Comparison of ENCODE assay signal across 33 cellular contexts in the genomic region with DNA sequence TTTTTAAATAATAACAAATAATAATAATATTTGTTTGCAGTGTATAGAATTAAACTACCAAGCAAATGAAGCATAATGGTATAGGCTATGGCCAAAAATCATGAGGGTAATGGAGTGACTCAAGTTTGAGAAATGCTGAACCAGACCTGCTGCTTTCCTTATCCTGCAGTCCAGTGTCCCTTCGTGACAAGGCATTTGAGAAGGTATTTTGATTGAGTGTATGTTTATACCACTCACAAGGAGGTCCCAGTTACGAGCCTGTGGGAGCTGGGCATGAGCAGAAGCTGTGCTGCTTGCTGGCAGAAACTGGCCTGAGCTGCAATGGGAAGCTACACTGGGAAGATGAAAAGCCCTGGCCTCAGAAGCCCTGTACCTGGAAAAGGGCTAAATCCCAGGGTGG. TPM values are rescaled to one million over a fixed set of nuclear protein-coding genes. Genes with fewer than 3 reads are reported as not detected.
A peak's percentile ranks its signal among the peaks of the same experiment; 100 is the strongest.
DNase-seq lines count a peak whose midpoint lies in the region; ATAC-seq, FAIRE-seq and TF ChIP-seq lines count a peak whose summit lies in the region.
"Had no signal": no experiment of that assay in that cellular context is flagged by ENCODE, and none has a peak within 500 bp of the region (broad histone marks: within the 10 kb centered on the region; RNA-seq: fewer than 3 reads in every experiment).

No MANE protein-coding gene starts in this region.

- no peak overlapping the region for H3K4me3 Mint-ChIP-seq in astrocyte (ENCODE audit: unreplicated experiment)
- H3K4me3 Mint-ChIP-seq: activated T-cell treated with anti-CD3 and anti-CD28 coated beads, Interleukin-2, amount 50 U/mL, for 24 hours; B cell; T-helper 17 cell had no signal

- H2BK120ac ChIP-seq in IMR-90 (ENCODE audit: low read depth, low read length) (no peak overlapping the region), mesenchymal stem cell (ENCODE audit: low read depth, low read length) (no peak overlapping the region)

- H3K27ac Mint-ChIP-seq in astrocyte (ENCODE audit: unreplicated experiment), result no peak overlapping the region
- H3K27ac Mint-ChIP-seq: activated T-cell treated with anti-CD3 and anti-CD28 coated beads, Interleukin-2, amount 50 U/mL, for 24 hours; B cell; T-helper 17 cell had no signal

- no peak for FAIRE-seq in astrocyte (lab: Jason Lieb, UNC)
- FAIRE-seq in frontal cortex (lab: Jason Lieb, UNC), result no peak
- FAIRE-seq: A204.1, HTR-8/SVneo had no signal

- no TSS peak for BruUV-seq in IMR-90 (replicated peaks; lab: Mats Ljungman, UMichigan)

- H3K27me3 Mint-ChIP-seq in astrocyte (ENCODE audit: low read depth, unreplicated experiment), result peaks cover 11% of the 10 kb centered on the region
- H3K27me3 Mint-ChIP-seq: activated T-cell treated with anti-CD3 and anti-CD28 coated beads, Interleukin-2, amount 50 U/mL, for 24 hours; T-helper 17 cell had no signal

- peak; percentile 39; the same call in 1 of the 2 replicates for ATAC-seq in IMR-90 (ENCODE audit: low read depth)
- no peak for ATAC-seq in GM21360 (IDR thresholded peaks at IDR 0.05; ENCODE audit: unreplicated experiment)
- no peak for ATAC-seq in heart right ventricle
- ATAC-seq: esophagus mucosa; foreskin keratinocyte; stimulated activated naive CD8-positive, alpha-beta T cell treated with anti-CD3 and anti-CD28 coated beads, Interleukin-15, Interleukin-2, amounts not matched to agents 100 U/mL and 50 U/mL, for 24 hours; T-helper 17 cell had no signal

- intact Hi-C loops in IMR-90 (cut with micrococcal nuclease), result no loop called here
- intact Hi-C loops in heart right ventricle (cut with DNase I), result no loop called here

- in situ Hi-C loops in IMR-90 (cut with MboI; ENCODE audit: low sequenced_read_pairs), result no loop called here

- CTCF ChIA-PET in IMR-90 (lab: Yijun Ruan, JAX), result no interaction called here

- H3K36me3 Mint-ChIP-seq in astrocyte (ENCODE audit: low read depth, unreplicated experiment), result no peaks in the 10 kb centered on the region

- H4K91ac ChIP-seq in IMR-90 (ENCODE audit: insufficient read depth, low read depth, low read length), result no peak overlapping the region
- H4K91ac ChIP-seq in mesenchymal stem cell (ENCODE audit: low read length), result no peak overlapping the region

- no peak overlapping the region for H3K56ac ChIP-seq in IMR-90 (ENCODE audit: extremely low read depth, insufficient read depth, low read length)

- no peak overlapping the region for H4K5ac ChIP-seq in IMR-90 (ENCODE audit: low read depth, low read length)

- no peaks in the 10 kb centered on the region for H3K9me3 Mint-ChIP-seq in astrocyte (ENCODE audit: unreplicated experiment)
- H3K9me3 Mint-ChIP-seq: activated T-cell treated with anti-CD3 and anti-CD28 coated beads, Interleukin-2, amount 50 U/mL, for 24 hours had no signal

- H3K23ac ChIP-seq in IMR-90 (ENCODE audit: low read depth, low read length), result no peak overlapping the region
- H3K23ac ChIP-seq in mesenchymal stem cell (ENCODE audit: low read length in 2 of 2), result no peak overlapping the region

- no peaks in the 10 kb centered on the region for H3K79me2 ChIP-seq in astrocyte (ENCODE audit: insufficient read depth, low read length)
- H3K79me2 ChIP-seq: hepatocyte had no signal

- no peak for TF ChIP-seq CTCF in AG09319 (IDR thresholded peaks at IDR 0.05; ENCODE audit: low read depth, low read length)
- no peak for TF ChIP-seq CTCF in IMR-90 (conservative IDR thresholded peaks at IDR 0.05; ENCODE audit: low read depth, low read length)
- TF ChIP-seq CTCF in astrocyte (IDR thresholded peaks at IDR 0.05; ENCODE audit: insufficient read depth, low read depth, low read length), result no peak
- TF ChIP-seq CTCF in heart right ventricle (IDR thresholded peaks at IDR 0.05), result no peak

- H2BK15ac ChIP-seq in IMR-90 (ENCODE audit: low read depth, low read length), result no peak overlapping the region
- H2BK15ac ChIP-seq in mesenchymal stem cell (ENCODE audit: low read depth, poor library complexity, severe bottlenecking), result no peak overlapping the region

- H4K20me1 ChIP-seq in IMR-90 (ENCODE audit: insufficient read depth, low read length) (no peaks in the 10 kb centered on the region), astrocyte (ENCODE audit: insufficient read depth, low read length) (no peaks in the 10 kb centered on the region)

- H3K4ac ChIP-seq in IMR-90 (ENCODE audit: low read depth, low read length), result no peak overlapping the region; the same call in 1 of the 2 replicates
- H3K4ac ChIP-seq in mesenchymal stem cell (ENCODE audit: low read depth in 1 of 2, low read length in 2 of 2), result no peak overlapping the region

- H3K36me3 ChIP-seq in IMR-90 (ENCODE audit: control insufficient read depth, insufficient read depth, low read length) (no peaks in the 10 kb centered on the region), astrocyte (ENCODE audit: insufficient read depth, low read length) (no peaks in the 10 kb centered on the region), mesenchymal stem cell (ENCODE audit: control insufficient read depth in 1 of 2, insufficient read depth in 2 of 2, low read depth in 1 of 2, low read length in 2 of 2) (no peaks in the 10 kb centered on the region), heart right ventricle (no peaks in the 10 kb centered on the region)
- H3K36me3 ChIP-seq: adrenal gland, colonic mucosa, HAP-1, neutrophil, thyroid gland had no signal

- H2AK5ac ChIP-seq in IMR-90 (ENCODE audit: low read depth, low read length), result no peak overlapping the region
- H2AK5ac ChIP-seq in mesenchymal stem cell (ENCODE audit: low read length, severe bottlenecking), result no peak overlapping the region

- TF ChIP-seq RAD21 in IMR-90 (IDR thresholded peaks at IDR 0.05; ENCODE audit: low read length), result no peak

- no peak overlapping the region for H3K27ac ChIP-seq in IMR-90 (ENCODE audit: insufficient read depth, low read length)
- no peak overlapping the region for H3K27ac ChIP-seq in astrocyte (ENCODE audit: low read depth, low read length)
- no peak overlapping the region for H3K27ac ChIP-seq in mesenchymal stem cell (ENCODE audit: low read length, poor library complexity, severe bottlenecking)
- no peak overlapping the region for H3K27ac ChIP-seq in heart right ventricle
- H3K27ac ChIP-seq: adrenal gland, colonic mucosa, foreskin keratinocyte, neutrophil, thyroid gland had no signal

- H2BK5ac ChIP-seq in IMR-90 (ENCODE audit: low read depth, low read length, poor library complexity, severe bottlenecking) (no peak overlapping the region), mesenchymal stem cell (ENCODE audit: low read depth, low read length, poor library complexity, severe bottlenecking) (no peak overlapping the region)

- peak overlapping the region; percentile 13 for H2AFZ ChIP-seq in IMR-90 (replicated peaks; ENCODE audit: low read length, poor library complexity)
- H2AFZ ChIP-seq in astrocyte (ENCODE audit: low read depth, low read length), result no peak overlapping the region
- H2AFZ ChIP-seq in mesenchymal stem cell (ENCODE audit: low read depth, low read length), result no peak overlapping the region
- H2AFZ ChIP-seq: hepatocyte had no signal

- peaks cover 2% of the 10 kb centered on the region; the same call in 1 of the 2 replicates for H3K9me1 ChIP-seq in IMR-90 (ENCODE audit: insufficient read depth, low read length)

- no peak overlapping the region for H4K8ac ChIP-seq in IMR-90 (ENCODE audit: low read depth in 2 of 2, low read length in 2 of 2)
- H4K8ac ChIP-seq in mesenchymal stem cell (ENCODE audit: low read length), result no peak overlapping the region

- H3K14ac ChIP-seq in IMR-90 (replicated peaks; ENCODE audit: low read depth, low read length) (no peak overlapping the region), mesenchymal stem cell (ENCODE audit: low read length in 2 of 2) (no peak overlapping the region)

- H3K4me1 ChIP-seq in IMR-90 (ENCODE audit: control insufficient read depth, insufficient read depth, low read length) (0 out of 2 replicates have a peak, but pooled peaks cover 1% of the 10 kb centered on the region), astrocyte (ENCODE audit: insufficient read depth, low read length) (no peaks in the 10 kb centered on the region), mesenchymal stem cell (ENCODE audit: control insufficient read depth, insufficient read depth, low read depth, low read length) (peaks cover 12% of the 10 kb centered on the region), heart right ventricle (peaks cover 0 to 22% (median 12%) of the 10 kb centered on the region in 9 donors)
- H3K4me1 ChIP-seq: colonic mucosa, foreskin keratinocyte, HAP-1 had no signal

- peak; percentile 5 for DNase-seq in AG09319 (ENCODE audit: extremely low read depth, low read depth)
- DNase-seq in IMR-90, result peak; percentile 35
- peak; percentile 3 for DNase-seq in astrocyte (ENCODE audit: low read depth)
- peak; percentile 34 for DNase-seq in mesenchymal stem cell
- no peak for DNase-seq in frontal cortex (ENCODE audit: low spot score in 2 of 2)
- DNase-seq in heart right ventricle, result no peak
- no peak for DNase-seq in stimulated activated CD4-positive, alpha-beta T cell treated with anti-CD3 and anti-CD28 coated beads, Interleukin-1b, Interleukin-23, amount 100 ng/mL, for 48 hours
- DNase-seq: activated CD4-positive, alpha-beta T cell treated with anti-CD3 and anti-CD28 coated beads for 4 hours; activated naive CD4-positive, alpha-beta T cell treated with Interleukin-2 at 50 U/mL for 16 hours; activated T-cell treated with anti-CD3 and anti-CD28 coated beads, Interleukin-2, amount 50 U/mL, for 24 hours; adrenal gland; colonic mucosa; GF-D8; KBM-7; mesendoderm; MM.1S; NCI-H1436; NCI-H748 treated with DMSO at 0.1 percent for 48 hours; SK-N-SH; stimulated activated CD4-positive, alpha-beta T cell treated with anti-CD3 and anti-CD28 coated beads, Interleukin-15, amount 100 ng/mL, for 24 hours; stimulated activated naive CD8-positive, alpha-beta T cell treated with anti-CD3 and anti-CD28 coated beads, Interleukin-15, Interleukin-2, amounts not matched to agents 100 U/mL and 50 U/mL, for 24 hours; T-helper 17 cell; thyroid gland had no signal

- no peak for TF ChIP-seq POLR2A in IMR-90 (IDR thresholded peaks at IDR 0.05; ENCODE audit: low read depth, low read length)

- H3K9me3 ChIP-seq in IMR-90 (ENCODE audit: control insufficient read depth, insufficient read depth, low read length) (no peaks in the 10 kb centered on the region), astrocyte (ENCODE audit: insufficient read depth, low read depth, low read length) (no peaks in the 10 kb centered on the region), mesenchymal stem cell (ENCODE audit: control insufficient read depth, low read length) (no peaks in the 10 kb centered on the region), heart right ventricle (no peaks in the 10 kb centered on the region)
- H3K9me3 ChIP-seq: adrenal gland, colonic mucosa, HAP-1, neutrophil, SK-N-SH, thyroid gland had no signal

- H3K4me2 ChIP-seq in IMR-90 (ENCODE audit: low read depth, low read length) (no peak overlapping the region), astrocyte (ENCODE audit: low read length) (no peak overlapping the region), mesenchymal stem cell (ENCODE audit: low read length, poor library complexity, severe bottlenecking) (no peak overlapping the region)
- H3K4me2 ChIP-seq: hepatocyte, SK-N-SH had no signal

- POLR2A ChIA-PET in IMR-90 (lab: Charles Lee; ENCODE audit: unreplicated experiment), result no interaction called here

- peaks cover 12% of the 10 kb centered on the region for H3K4me1 Mint-ChIP-seq in astrocyte (ENCODE audit: low read depth, unreplicated experiment)
- H3K4me1 Mint-ChIP-seq: B cell had no signal

- H3K79me1 ChIP-seq in IMR-90 (ENCODE audit: low read depth in 1 of 2, low read length in 2 of 2) (no peaks in the 10 kb centered on the region), mesenchymal stem cell (replicated peaks; ENCODE audit: low read length, poor library complexity, severe bottlenecking) (no peaks in the 10 kb centered on the region)

- H3K4me3 ChIP-seq in IMR-90 (ENCODE audit: insufficient read depth, low read depth, low read length) (no peak overlapping the region), astrocyte (ENCODE audit: insufficient read depth, low read depth, low read length) (no peak overlapping the region), mesenchymal stem cell (ENCODE audit: insufficient read depth in 1 of 2, low read depth in 1 of 2, low read length in 2 of 2) (no peak overlapping the region), heart right ventricle (no peak overlapping the region)
- H3K4me3 ChIP-seq: adrenal gland, colonic mucosa, HAP-1, hepatocyte, thyroid gland had no signal

- H2AK9ac ChIP-seq in IMR-90 (replicated peaks; ENCODE audit: low read depth, low read length, poor library complexity), result no peak overlapping the region

- H3K9ac ChIP-seq in IMR-90 (ENCODE audit: low read depth, low read length) (no peak overlapping the region), astrocyte (ENCODE audit: low read length) (no peak overlapping the region), mesenchymal stem cell (ENCODE audit: low read length) (no peak overlapping the region)
- H3K9ac ChIP-seq: SK-N-SH had no signal

- H3K27me3 ChIP-seq in IMR-90 (ENCODE audit: control insufficient read depth, insufficient read depth, low read length) (peaks cover 5% of the 10 kb centered on the region), astrocyte (ENCODE audit: insufficient read depth, low read length) (no peaks in the 10 kb centered on the region), mesenchymal stem cell (ENCODE audit: control insufficient read depth in 1 of 2, insufficient read depth in 1 of 2, low read length in 2 of 2) (peaks cover 6 to 10% of the 10 kb centered on the region in 2 experiments), heart right ventricle (no peaks in the 10 kb centered on the region)
- H3K27me3 ChIP-seq: adrenal gland, colonic mucosa, foreskin keratinocyte, hepatocyte, thyroid gland had no signal

- H3K18ac ChIP-seq in IMR-90 (ENCODE audit: low read depth, low read length) (no peak overlapping the region), mesenchymal stem cell (ENCODE audit: low read depth in 1 of 2, low read length in 2 of 2) (no peak overlapping the region)

- H2BK12ac ChIP-seq in mesenchymal stem cell (ENCODE audit: low read length in 2 of 2), result no peak overlapping the region

- dilution Hi-C loops in IMR-90 (cut with HindIII; ENCODE audit: low sequenced_read_pairs, unreplicated experiment), result no loop called here

- H2BK20ac ChIP-seq in IMR-90 (ENCODE audit: low read depth, low read length), result no peak overlapping the region

- 0% methylated on average over 1 of the region's 2 CpGs; no CpG with 5 or more reads in 1 of the 2 experiments for whole genome bisulfite sequencing in IMR-90 (ENCODE audit: extremely low coverage in 2 of 2, insufficient read length in 1 of 2), 2 experiments
- 12% methylated on average over 2 of the region's 2 CpGs for WGBS in mesenchymal stem cell
- 69 to 78% methylated on average over 2 of the region's 2 CpGs for WGBS in heart right ventricle, 2 donors

RNA-seq across cellular contexts. Expression of gene GNAO1, which starts 50.3 kb away (rescaled TPM):
- under 0.01 TPM in 1 of 2 replicates, not detected in the other for total RNA-seq in IMR-90 (2012; rRNA removed)
- 0.07 and 0.09 TPM in 2 replicates for polyA plus RNA-seq in IMR-90 (2012; rRNA removed)
- polyA plus RNA-seq in IMR-90 (2012; cell fraction: cytosol; rRNA removed), result 0.03 and 0.10 TPM in 2 replicates
- polyA plus RNA-seq in IMR-90 (2012; cell fraction: nucleus; rRNA removed; ENCODE audit: low replicate concordance), result 0.11 and 0.25 TPM in 2 replicates
- total RNA-seq in astrocyte, result 1.7 and 2.8 TPM in 2 replicates
- 2.0 TPM for polyA plus RNA-seq in mesenchymal stem cell (2013, experiment 1 of 2)
- polyA plus RNA-seq in mesenchymal stem cell (2013, experiment 2 of 2), result 1.5 TPM
- total RNA-seq in frontal cortex, result 54.2 TPM
- 10 to 100 TPM in 9 of 10 donors, 1 to 10 TPM in 1; 6.4 to 36.7 (median 14.4) TPM for total RNA-seq in heart right ventricle
- polyA plus RNA-seq in heart right ventricle, result 10 to 100 TPM in 1 of 2 donors, 1 to 10 TPM in 1; 1.4 to 11.9 TPM
- total RNA-seq: myocyte had no signal

Comparison
In these comparisons a context has a peak if more than half of its experiments do, and no peak if none do; other contexts are left out.
1. DNase-seq: peak in AG09319 (single experiment), IMR-90 (single experiment), astrocyte (single experiment) and mesenchymal stem cell (single experiment); none in frontal cortex (0 of 2), heart right ventricle (0 of 2) and stimulated activated CD4-positive, alpha-beta T cell treated with anti-CD3 and anti-CD28 coated beads, Interleukin-1b, Interleukin-23, amount 100 ng/mL, for 48 hours (single experiment).